Comparison of ENCODE assay signal across 31 cellular contexts in the genomic region with DNA sequence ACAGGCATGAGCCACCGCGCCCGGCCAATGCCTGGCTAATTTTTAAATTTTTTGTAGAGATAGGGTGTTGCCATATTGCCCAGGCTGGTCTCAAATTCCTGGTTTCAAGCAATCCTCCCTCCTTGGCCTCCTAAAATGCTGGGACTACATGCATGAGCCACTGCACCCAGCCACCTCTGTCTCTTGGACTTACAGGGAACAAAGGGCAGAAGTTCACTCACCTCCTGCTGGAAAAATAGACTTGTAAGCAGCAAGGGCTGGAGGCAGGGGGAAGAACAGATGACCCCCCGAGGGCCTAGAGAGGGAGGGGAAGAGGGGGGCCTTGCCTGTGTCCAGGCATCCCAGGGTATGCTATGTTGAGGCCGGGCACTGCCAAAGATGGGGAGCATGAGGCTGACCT.
"Had no signal": no experiment of that assay in that cellular context is flagged by ENCODE, and none has a peak within 500 bp of the region (broad histone marks: within the 10 kb centered on the region; RNA-seq: fewer than 3 reads in every experiment).

No MANE protein-coding gene starts in this region.

- H3K4me3 ChIP-seq: body of pancreas, breast epithelium, MG63 had no signal

- H3K36me3 ChIP-seq: breast epithelium, MG63, Peyer's patch had no signal

- H3K4me1 ChIP-seq: body of pancreas, Peyer's patch had no signal

- H3K9me3 ChIP-seq: body of pancreas, breast epithelium, MG63, Peyer's patch had no signal

- H3K27me3 ChIP-seq: body of pancreas, breast epithelium, MG63, Peyer's patch had no signal

- ATAC-seq: activated CD8-positive, alpha-beta T cell treated with anti-CD3 and anti-CD28 coated beads for 36 hours; activated T-cell treated with anti-CD3 and anti-CD28 coated beads, Interleukin-2, amount 50 U/mL, for 72 hours; body of pancreas; PC-3 had no signal

- DNase-seq: activated CD4-positive, alpha-beta T cell treated with anti-CD3 and anti-CD28 coated beads, Interleukin-2, amount 10 ng/mL, durations not matched to agents 24 days and 14 days; activated CD4-positive, alpha-beta T cell treated with anti-CD3 and anti-CD28 coated beads, Interleukin-2, amount 50 U/mL, for 4 hours; activated CD8-positive, alpha-beta T cell treated with anti-CD3 and anti-CD28 coated beads for 36 hours; activated gamma-delta T cell; activated naive CD4-positive, alpha-beta T cell treated with Interleukin-2 at 50 U/mL for 16 hours; activated naive CD8-positive, alpha-beta T cell treated with anti-CD3 and anti-CD28 coated beads, Interleukin-2, amount 10 ng/mL, durations not matched to agents 7 days and 5 days; activated T-cell treated with anti-CD3 and anti-CD28 coated beads, Interleukin-2, amount 50 U/mL, for 1 hour; activated T-cell treated with anti-CD3 and anti-CD28 coated beads, Interleukin-2, amount 50 U/mL, for 72 hours; body of pancreas; cerebellar nuclear complex; Kasumi-1; KG1; MG63; NCI-H1092; NCI-H146; NCI-H187; NCI-H2029 treated with DMSO at 0.1 percent for 48 hours; NCI-H2107; NCI-H2171; NCI-H510A; NCI-H526; NCI-H748 treated with DMSO at 0.1 percent for 48 hours; NK-92 treated with Interleukin-12 subunit alpha and Interleukin-12 subunit beta, amount 100 ng/mL, for 24 hours; PC-3; Peyer's patch; Right ventricle myocardium superior; RPMI8226; SW 1271; T-helper 1 cell; T1000 had no signal

- H3K27ac ChIP-seq: body of pancreas, breast epithelium had no signal
